In genomic region chr20:18587665-18588553, GRCh38 we compare ENCODE assay signal across 8 cellular contexts. TPM values are rescaled to one million over a fixed set of nuclear protein-coding genes. Genes with fewer than 3 reads are reported as not detected.
A peak's percentile ranks its signal among the peaks of the same experiment; 100 is the strongest.
DNase-seq lines count a peak whose midpoint lies in the region; ATAC-seq and TF ChIP-seq lines count a peak whose summit lies in the region.

A gene with protein sequence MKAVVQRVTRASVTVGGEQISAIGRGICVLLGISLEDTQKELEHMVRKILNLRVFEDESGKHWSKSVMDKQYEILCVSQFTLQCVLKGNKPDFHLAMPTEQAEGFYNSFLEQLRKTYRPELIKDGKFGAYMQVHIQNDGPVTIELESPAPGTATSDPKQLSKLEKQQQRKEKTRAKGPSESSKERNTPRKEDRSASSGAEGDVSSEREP (plus strand): TSS chr20:18588054. CDS start chr20:18588073, 19 bp downstream.

- DNase-seq in NCI-H1092 treated with DMSO at 0.1 percent for 48 hours (lab: John Stamatoyannopoulos, UW) (peak; percentile 89), Right ventricle myocardium inferior (ENCODE audit: missing footprints) (peak; percentile 97), tibial artery (peak; percentile 93 to 94)
- DNase-seq in activated naive CD8-positive, alpha-beta T cell treated with anti-CD3 and anti-CD28 coated beads, Interleukin-2, amount 10 ng/mL, durations not matched to agents 7 days and 5 days: peak; percentile 92

- H3K4me3 ChIP-seq in SU-DHL-6 (ENCODE audit: insufficient read depth, low read length, poor library complexity, severe bottlenecking) (peak within 1 kb of the TSS; percentile 67), parathyroid adenoma (ENCODE audit: low read depth, low read length) (peak within 1 kb of the TSS; percentile 69), tibial artery (peak within 1 kb of the TSS; percentile 81 to 93)

- intact Hi-C loops in Right ventricle myocardium inferior (cut with DNase I) (loop anchor here (2.0 to 10.0 kb wide), 2 partner anchors 21 to 207 kb away; partner anchors contain the start of gene SMIM26), tibial artery (cut with DNase I; ENCODE audit: low total_unique reads) (no loop called here)

- H3K4me3 Mint-ChIP-seq in activated naive CD8-positive, alpha-beta T cell treated with anti-CD3 and anti-CD28 coated beads, Interleukin-2, amount 10 ng/mL, durations not matched to agents 7 days and 5 days: peak within 1 kb of the TSS; percentile 93

- H3K36me3 ChIP-seq in SU-DHL-6 (ENCODE audit: low read length) (no peaks in the 10 kb centered on the region), parathyroid adenoma (ENCODE audit: control insufficient read depth, insufficient read depth, low read length) (no peaks in the 10 kb centered on the region), tibial artery (no peaks in the 10 kb centered on the region)

- H3K4me2 ChIP-seq in SU-DHL-6 (ENCODE audit: low read depth, low read length, poor library complexity, severe bottlenecking) (peak within 1 kb of the TSS; percentile 55), parathyroid adenoma (ENCODE audit: low read length) (peak within 1 kb of the TSS; percentile 89)

- H4K20me1 ChIP-seq in SU-DHL-6 (ENCODE audit: low read depth, low read length): no peaks in the 10 kb centered on the region

- peak within 1 kb of the TSS; percentile 42 for H3K27ac ChIP-seq in SU-DHL-6 (ENCODE audit: low read depth, low read length)
- peak within 1 kb of the TSS; percentile 36 for H3K27ac ChIP-seq in parathyroid adenoma
- peak within 1 kb of the TSS; percentile 78 to 81 for H3K27ac ChIP-seq in tibial artery

- POLR2A ChIA-PET in activated naive CD8-positive, alpha-beta T cell treated with anti-CD3 and anti-CD28 coated beads, Interleukin-2, amount 10 ng/mL, durations not matched to agents 7 days and 5 days (lab: Charles Lee): interaction anchor here (0.6 to 1.5 kb wide), 2 partner anchors 81 to 1425 kb away, joined by 3 to 4 read pairs; partner anchors contain the start of gene SEC23B

- H3F3A ChIP-seq in SU-DHL-6 (ENCODE audit: insufficient read depth): peaks cover 30% of the 10 kb centered on the region

- H3K4me1 ChIP-seq in parathyroid adenoma: no peaks in the 10 kb centered on the region
- peaks cover 0 to 15% (median 7%) of the 10 kb centered on the region in 4 donors for H3K4me1 ChIP-seq in tibial artery

- peaks cover 19% of the 10 kb centered on the region for H3K4me1 Mint-ChIP-seq in activated naive CD8-positive, alpha-beta T cell treated with anti-CD3 and anti-CD28 coated beads, Interleukin-2, amount 10 ng/mL, durations not matched to agents 7 days and 5 days

- no peaks in the 10 kb centered on the region for H3K9me3 Mint-ChIP-seq in activated naive CD8-positive, alpha-beta T cell treated with anti-CD3 and anti-CD28 coated beads, Interleukin-2, amount 10 ng/mL, durations not matched to agents 7 days and 5 days

- TF ChIP-seq CTCF in GM12873 (IDR thresholded peaks at IDR 0.05; ENCODE audit: insufficient read depth, low read depth, low read length, missing control alignments) (peak; percentile 76), SU-DHL-6 (IDR thresholded peaks at IDR 0.05; ENCODE audit: insufficient read depth, low read length, poor library complexity, severe bottlenecking) (peak; percentile 69), parathyroid adenoma (IDR thresholded peaks at IDR 0.05) (peak; percentile 89), tibial artery (IDR thresholded peaks at IDR 0.05) (peak; percentile 65 to 73)

- ATAC-seq in HG02623 (IDR thresholded peaks at IDR 0.05; ENCODE audit: unreplicated experiment): peak; percentile 83
- peak; percentile 86 for ATAC-seq in activated naive CD8-positive, alpha-beta T cell treated with anti-CD3 and anti-CD28 coated beads, Interleukin-2, amount 10 ng/mL, durations not matched to agents 7 days and 5 days (ENCODE audit: low read depth)
- ATAC-seq in Right ventricle myocardium inferior: peak; percentile 98

- H2AFZ ChIP-seq in SU-DHL-6 (ENCODE audit: low read depth, low read length, severe bottlenecking) (peak within 1 kb of the TSS; percentile 63), parathyroid adenoma (peak within 1 kb of the TSS; percentile 59)

- H3K27me3 ChIP-seq in SU-DHL-6 (ENCODE audit: low read length) (no peaks in the 10 kb centered on the region), parathyroid adenoma (ENCODE audit: control insufficient read depth, insufficient read depth, low read length) (no peaks in the 10 kb centered on the region), tibial artery (no peaks in the 10 kb centered on the region)

- H3K9me2 ChIP-seq in SU-DHL-6 (replicated peaks; ENCODE audit: insufficient read depth, low read length): no peaks in the 10 kb centered on the region

- peaks cover 6% of the 10 kb centered on the region for H3K27me3 Mint-ChIP-seq in activated naive CD8-positive, alpha-beta T cell treated with anti-CD3 and anti-CD28 coated beads, Interleukin-2, amount 10 ng/mL, durations not matched to agents 7 days and 5 days

- no peaks in the 10 kb centered on the region for H3K9me3 ChIP-seq in SU-DHL-6 (ENCODE audit: insufficient read depth, low read length)
- no peaks in the 10 kb centered on the region for H3K9me3 ChIP-seq in parathyroid adenoma (ENCODE audit: control insufficient read depth, low read length)
- H3K9me3 ChIP-seq in tibial artery: no peaks in the 10 kb centered on the region

- H3K36me3 Mint-ChIP-seq in activated naive CD8-positive, alpha-beta T cell treated with anti-CD3 and anti-CD28 coated beads, Interleukin-2, amount 10 ng/mL, durations not matched to agents 7 days and 5 days: no peaks in the 10 kb centered on the region

- peak within 1 kb of the TSS; percentile 79 for H3K27ac Mint-ChIP-seq in activated naive CD8-positive, alpha-beta T cell treated with anti-CD3 and anti-CD28 coated beads, Interleukin-2, amount 10 ng/mL, durations not matched to agents 7 days and 5 days

- H3K9ac ChIP-seq in SU-DHL-6 (ENCODE audit: low read length) (peak within 1 kb of the TSS; percentile 76), parathyroid adenoma (no peak within 1 kb of the TSS)

- H3K79me2 ChIP-seq in SU-DHL-6 (ENCODE audit: insufficient read depth, low read length) (peaks cover 38% of the 10 kb centered on the region), parathyroid adenoma (no peaks in the 10 kb centered on the region)

RNA-seq across cellular contexts. Expression of the gene that starts here (rescaled TPM):
- 10 to 100 TPM; 18.7 to 22.4 TPM for total RNA-seq in activated naive CD8-positive, alpha-beta T cell treated with anti-CD3 and anti-CD28 coated beads, Interleukin-2, amount 10 ng/mL, durations not matched to agents 7 days and 5 days
- total RNA-seq in Right ventricle myocardium inferior: 11.4 TPM

Comparison
In these comparisons a context has a peak if more than half of its experiments do, and no peak if none do; other contexts are left out.
1. Peak in every context shown above with its lines: DNase-seq, ATAC-seq, H3K4me3 ChIP-seq and H3K27ac ChIP-seq.